24 cellular contexts compared by ENCODE assay signal in the genomic region with DNA sequence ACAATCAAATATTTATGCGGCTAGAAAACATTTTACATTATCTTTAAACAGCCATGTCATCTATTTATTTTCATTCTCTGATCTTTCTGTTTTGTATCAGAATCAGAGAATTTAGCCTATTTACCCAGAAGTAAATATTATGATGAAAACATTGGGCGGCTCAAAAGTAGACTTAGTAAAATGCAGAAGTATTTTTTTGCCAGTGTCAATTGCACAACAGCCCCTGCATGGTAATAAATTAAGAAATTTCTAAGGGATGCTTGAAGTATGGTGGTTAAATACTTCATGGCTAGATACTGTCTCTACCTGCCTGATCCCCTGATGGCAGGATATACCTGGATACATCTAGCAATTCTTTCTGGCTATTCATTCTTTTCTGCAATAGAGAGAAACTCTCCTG. TPM values are rescaled to one million over a fixed set of nuclear protein-coding genes. Genes with fewer than 3 reads are reported as not detected.
"Had no signal": no experiment of that assay in that cellular context is flagged by ENCODE, and none has a peak within 500 bp of the region (broad histone marks: within the 10 kb centered on the region; RNA-seq: fewer than 3 reads in every experiment).

No MANE protein-coding gene starts in this region.

- H3K4me1 ChIP-seq: SJSA1 had no signal

- H3K36me3 Mint-ChIP-seq: activated naive CD4-positive, alpha-beta T cell treated with anti-CD3 and anti-CD28 coated beads, Interleukin-2, amount 10 ng/mL, durations not matched to agents 7 days and 5 days; activated naive CD8-positive, alpha-beta T cell treated with anti-CD3 and anti-CD28 coated beads for 36 hours had no signal

- H3K4me3 ChIP-seq: MG63, SJSA1 had no signal

- H3K27me3 Mint-ChIP-seq: activated naive CD4-positive, alpha-beta T cell treated with anti-CD3 and anti-CD28 coated beads, Interleukin-2, amount 10 ng/mL, durations not matched to agents 7 days and 5 days had no signal

- H3K36me3 ChIP-seq: MG63, SJSA1, WERI-Rb-1 had no signal

- H3K27me3 ChIP-seq: MG63, SJSA1 had no signal

- H3K9me3 Mint-ChIP-seq: activated CD8-positive, alpha-beta T cell treated with anti-CD3 and anti-CD28 coated beads for 36 hours had no signal

- H3K4me3 Mint-ChIP-seq: activated CD8-positive, alpha-beta T cell treated with anti-CD3 and anti-CD28 coated beads for 36 hours; activated naive CD4-positive, alpha-beta T cell treated with anti-CD3 and anti-CD28 coated beads, Interleukin-2, amount 10 ng/mL, durations not matched to agents 7 days and 5 days; activated naive CD8-positive, alpha-beta T cell treated with anti-CD3 and anti-CD28 coated beads for 36 hours; activated T-cell treated with anti-CD3 and anti-CD28 coated beads, Interleukin-2, amount 50 U/mL, for 72 hours; T-helper 17 cell had no signal

- H3K27ac Mint-ChIP-seq: activated CD8-positive, alpha-beta T cell treated with anti-CD3 and anti-CD28 coated beads for 36 hours; activated naive CD4-positive, alpha-beta T cell treated with anti-CD3 and anti-CD28 coated beads, Interleukin-2, amount 10 ng/mL, durations not matched to agents 7 days and 5 days; activated naive CD8-positive, alpha-beta T cell treated with anti-CD3 and anti-CD28 coated beads for 36 hours; activated T-cell treated with anti-CD3 and anti-CD28 coated beads, Interleukin-2, amount 50 U/mL, for 72 hours; activated T-helper 2 cell treated with anti-CD3 and anti-CD28 coated beads, Interferon-gamma antibody, Interleukin-2, Interleukin-4, amounts not matched to agents 10 μg/mL and 5 μg/mL and 100 μg/mL, durations not matched to agents 14 hours and 24 hours and 36 hours; T-helper 17 cell had no signal

- H3K27ac ChIP-seq: SJSA1, WERI-Rb-1 had no signal

- H3K9me3 ChIP-seq: MG63, SJSA1 had no signal

- H3K4me1 Mint-ChIP-seq: activated naive CD4-positive, alpha-beta T cell treated with anti-CD3 and anti-CD28 coated beads, Interleukin-2, amount 10 ng/mL, durations not matched to agents 7 days and 5 days; activated naive CD8-positive, alpha-beta T cell treated with anti-CD3 and anti-CD28 coated beads for 36 hours; T-helper 17 cell had no signal

- DNase-seq: activated CD4-positive, alpha-beta T cell treated with anti-CD3 and anti-CD28 coated beads for 4 hours; activated CD8-positive, alpha-beta memory T cell treated with anti-CD3 and anti-CD28 coated beads, Interleukin-2, amount 50 U/mL, for 4 hours; activated CD8-positive, alpha-beta T cell treated with anti-CD3 and anti-CD28 coated beads for 36 hours; activated gamma-delta T cell treated with Interleukin-2 at 50 U/mL for 16 hours; activated naive CD4-positive, alpha-beta T cell treated with anti-CD3 and anti-CD28 coated beads, Interleukin-2, amount 10 ng/mL, durations not matched to agents 7 days and 5 days; activated naive CD8-positive, alpha-beta T cell treated with anti-CD3 and anti-CD28 coated beads for 36 hours; activated T-cell treated with anti-CD3 and anti-CD28 coated beads, Interleukin-2, amount 50 U/mL, for 72 hours; caudate nucleus; MG63; NCI-H1092 treated with DMSO at 0.1 percent for 48 hours; NCI-H1417 treated with DMSO at 0.1 percent for 48 hours; NCI-H1694; NCI-H2029; NCI-H2107; NCI-H2171 treated with DMSO at 0.1 percent for 48 hours; NCI-H345; NCI-H510A treated with DMSO at 0.1 percent for 48 hours; SHP77; T-helper 17 cell; T-helper 9 cell; WERI-Rb-1 had no signal

- ATAC-seq: activated CD8-positive, alpha-beta T cell treated with anti-CD3 and anti-CD28 coated beads for 36 hours; activated T-cell treated with anti-CD3 and anti-CD28 coated beads, Interleukin-2, amount 50 U/mL, for 72 hours; SK-N-SH treated with all-trans-retinoic acid at 6 μM for 48 hours; T-helper 17 cell had no signal

RNA-seq across cellular contexts. Expression of a gene that starts 18.7 kb away (rescaled TPM):
- total RNA-seq: activated CD8-positive, alpha-beta T cell treated with anti-CD3 and anti-CD28 coated beads for 36 hours; activated naive CD8-positive, alpha-beta T cell treated with anti-CD3 and anti-CD28 coated beads for 36 hours; activated T-cell treated with anti-CD3 and anti-CD28 coated beads, Interleukin-2, amount 50 U/mL, for 72 hours; activated T-helper 2 cell treated with anti-CD3 and anti-CD28 coated beads, Interferon-gamma antibody, Interleukin-2, Interleukin-4, amounts not matched to agents 10 μg/mL and 5 μg/mL and 100 μg/mL, durations not matched to agents 14 hours and 24 hours and 36 hours; T-helper 17 cell had no signal
